In the genomic region with DNA sequence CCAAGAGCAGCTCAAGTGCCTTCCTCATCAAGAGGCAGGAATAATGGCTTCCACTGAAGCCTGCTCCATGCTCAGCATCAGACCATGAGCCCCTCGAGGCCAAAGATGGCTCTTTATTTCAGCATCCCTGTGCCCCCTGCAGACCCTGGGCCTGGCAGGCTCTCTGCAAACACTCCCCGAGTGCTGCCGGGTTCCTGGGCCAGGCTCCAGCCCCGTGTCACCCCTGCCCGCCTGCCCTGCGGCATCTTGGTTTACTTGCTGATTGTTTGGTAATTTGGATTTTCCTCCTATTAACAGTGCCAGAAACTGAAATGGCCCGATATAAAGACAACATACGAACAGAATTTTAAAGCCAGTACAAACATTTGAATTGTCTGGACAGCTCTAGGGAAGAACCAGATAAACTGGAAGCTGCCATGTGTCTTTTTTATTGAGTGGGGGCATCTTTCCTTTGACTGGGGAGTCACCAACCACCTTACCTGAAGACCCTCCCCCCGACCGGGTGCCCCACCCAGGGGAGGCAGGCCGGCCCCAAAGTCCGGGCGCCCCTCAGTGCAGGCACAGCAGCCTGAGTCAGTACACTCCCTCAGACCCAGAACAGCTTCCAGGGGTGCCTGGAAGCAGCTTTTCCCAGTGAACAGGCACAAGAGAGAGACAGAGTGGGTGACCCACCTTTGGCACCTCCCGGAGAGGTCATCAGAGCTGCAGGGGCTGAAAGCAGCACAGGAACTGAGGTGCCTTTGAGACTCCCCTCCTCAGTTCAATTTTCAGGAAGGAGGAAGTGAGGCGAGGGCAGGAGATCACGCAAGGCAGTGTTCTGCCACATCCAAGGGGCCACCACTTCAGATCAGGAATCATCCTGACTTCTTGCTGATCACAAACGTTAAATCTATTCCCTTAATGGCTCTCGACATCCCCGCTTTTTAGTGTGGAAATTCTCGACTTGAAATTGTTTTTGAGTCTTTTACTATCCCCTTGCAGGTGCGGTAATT, we compare ENCODE assay signal across 12 cellular contexts. TPM values are rescaled to one million over a fixed set of nuclear protein-coding genes. Genes with fewer than 3 reads are reported as not detected.
A peak's percentile ranks its signal among the peaks of the same experiment; 100 is the strongest.
DNase-seq lines count a peak whose midpoint lies in the region; ATAC-seq and TF ChIP-seq lines count a peak whose summit lies in the region.
"Had no signal": no experiment of that assay in that cellular context is flagged by ENCODE, and none has a peak within 500 bp of the region (broad histone marks: within the 10 kb centered on the region; RNA-seq: fewer than 3 reads in every experiment).

No MANE protein-coding gene starts in this region.

- no peaks in the 10 kb centered on the region for H3K36me3 ChIP-seq in right lobe of liver

- no peaks in the 10 kb centered on the region for H3K9me3 Mint-ChIP-seq in stimulated activated naive CD8-positive, alpha-beta T cell treated with anti-CD3 and anti-CD28 coated beads, Interleukin-15, Interleukin-2, amounts not matched to agents 100 ng/mL and 50 ng/mL, for 24 hours
- no peaks in the 10 kb centered on the region for H3K9me3 Mint-ChIP-seq in T-cell
- H3K9me3 Mint-ChIP-seq in immature natural killer cell: no peaks in the 10 kb centered on the region
- H3K9me3 Mint-ChIP-seq: IgD-negative memory B cell; T-helper 2 cell treated with Interferon-gamma antibody and Interleukin-4, amounts not matched to agents 5 μg/mL and 100 μg/mL, for 36 hours had no signal

- H3K4me3 ChIP-seq in right lobe of liver: no peak overlapping the region

- no peak overlapping the region for H3K27ac ChIP-seq in right lobe of liver

- POLR2A ChIA-PET in T-cell (lab: Charles Lee): no interaction called here

- TF ChIP-seq CTCF in right lobe of liver (IDR thresholded peaks at IDR 0.05): no peak

- CTCF ChIA-PET in T-cell (lab: Charles Lee): no interaction called here

- ATAC-seq in stimulated activated naive CD8-positive, alpha-beta T cell treated with anti-CD3 and anti-CD28 coated beads, Interleukin-15, Interleukin-2, amounts not matched to agents 100 U/mL and 50 U/mL, for 24 hours: no peak
- ATAC-seq in T-cell (replicated peaks in 1 of 4): no peak
- no peak for ATAC-seq in GM18873 (IDR thresholded peaks at IDR 0.05; ENCODE audit: low FRiP score, unreplicated experiment)
- ATAC-seq in GM21367 (IDR thresholded peaks at IDR 0.05; ENCODE audit: unreplicated experiment): no peak
- no peak for ATAC-seq in right lobe of liver

- no peaks in the 10 kb centered on the region for H3K27me3 ChIP-seq in right lobe of liver

- peaks cover 0 to 21% (median 7%) of the 10 kb centered on the region in 4 donors for H3K4me1 ChIP-seq in right lobe of liver

- DNase-seq in stimulated activated naive CD8-positive, alpha-beta T cell treated with anti-CD3 and anti-CD28 coated beads, Interleukin-15, Interleukin-2, amounts not matched to agents 100 U/mL and 50 U/mL, for 24 hours: no peak
- no peak for DNase-seq in T-cell
- DNase-seq in immature natural killer cell: no peak
- DNase-seq in right lobe of liver: no peak
- no peak for DNase-seq in stimulated activated CD4-positive, alpha-beta T cell treated with anti-CD3 and anti-CD28 coated beads, Interleukin-2, amount 100 ng/mL, for 48 hours
- DNase-seq: activated CD8-positive, alpha-beta memory T cell treated with anti-CD3 and anti-CD28 coated beads for 24 hours; OCI-M1 had no signal

- 72% methylated on average over 8 of the region's 21 CpGs for WGBS in right lobe of liver (ENCODE audit: insufficient coverage, low coverage, low lambda C conversion rate, missing lambda C conversion rate)

- H3K27me3 Mint-ChIP-seq in stimulated activated naive CD8-positive, alpha-beta T cell treated with anti-CD3 and anti-CD28 coated beads, Interleukin-15, Interleukin-2, amounts not matched to agents 100 ng/mL and 50 ng/mL, for 24 hours: no peaks in the 10 kb centered on the region
- no peaks in the 10 kb centered on the region for H3K27me3 Mint-ChIP-seq in T-cell
- H3K27me3 Mint-ChIP-seq in immature natural killer cell (ENCODE audit: low read depth in 3 of 3): peaks cover 0 to 9% (median under 1%) of the 10 kb centered on the region in 3 donors
- H3K27me3 Mint-ChIP-seq: IgD-negative memory B cell had no signal

- H3K4me3 Mint-ChIP-seq in stimulated activated naive CD8-positive, alpha-beta T cell treated with anti-CD3 and anti-CD28 coated beads, Interleukin-15, Interleukin-2, amounts not matched to agents 100 ng/mL and 50 ng/mL, for 24 hours: no peak overlapping the region
- no peak overlapping the region for H3K4me3 Mint-ChIP-seq in T-cell
- H3K4me3 Mint-ChIP-seq in immature natural killer cell: peak overlapping the region in 1 of 5 donors; percentile 38
- H3K4me3 Mint-ChIP-seq: T-helper 2 cell treated with Interferon-gamma antibody and Interleukin-4, amounts not matched to agents 5 μg/mL and 100 μg/mL, for 36 hours had no signal

- no peaks in the 10 kb centered on the region for H3K36me3 Mint-ChIP-seq in stimulated activated naive CD8-positive, alpha-beta T cell treated with anti-CD3 and anti-CD28 coated beads, Interleukin-15, Interleukin-2, amounts not matched to agents 100 ng/mL and 50 ng/mL, for 24 hours (ENCODE audit: low read depth)
- H3K36me3 Mint-ChIP-seq in T-cell: peaks cover 7% of the 10 kb centered on the region
- H3K36me3 Mint-ChIP-seq in immature natural killer cell: no peaks in the 10 kb centered on the region

- peak overlapping the region; percentile 41 for H3K27ac Mint-ChIP-seq in stimulated activated naive CD8-positive, alpha-beta T cell treated with anti-CD3 and anti-CD28 coated beads, Interleukin-15, Interleukin-2, amounts not matched to agents 100 ng/mL and 50 ng/mL, for 24 hours
- H3K27ac Mint-ChIP-seq in T-cell: peak overlapping the region; percentile 43 to 72
- H3K27ac Mint-ChIP-seq in immature natural killer cell: peak overlapping the region; percentile 36 to 92 (median 77)
- H3K27ac Mint-ChIP-seq: T-helper 2 cell treated with Interferon-gamma antibody and Interleukin-4, amounts not matched to agents 5 μg/mL and 100 μg/mL, for 36 hours had no signal

- peaks cover 70% of the 10 kb centered on the region for H3K4me1 Mint-ChIP-seq in stimulated activated naive CD8-positive, alpha-beta T cell treated with anti-CD3 and anti-CD28 coated beads, Interleukin-15, Interleukin-2, amounts not matched to agents 100 ng/mL and 50 ng/mL, for 24 hours (ENCODE audit: low read depth)
- H3K4me1 Mint-ChIP-seq in T-cell: peaks cover 35 to 61% (median 52%) of the 10 kb centered on the region in 3 donors
- peaks cover 80 to 82% of the 10 kb centered on the region in 2 donors for H3K4me1 Mint-ChIP-seq in immature natural killer cell

- intact Hi-C loops in right lobe of liver (cut with DNase I): no loop called here

- TF ChIP-seq POLR2A in right lobe of liver (IDR thresholded peaks at IDR 0.05): no peak

- H3K9me3 ChIP-seq in right lobe of liver: no peaks in the 10 kb centered on the region

RNA-seq across cellular contexts. Expression of gene ITPK1, which starts 30.6 kb away (rescaled TPM):
- total RNA-seq in T-cell: 10 to 100 TPM; 28.0 to 43.0 (median 39.5) TPM
- polyA plus RNA-seq in immature natural killer cell: 10 to 100 TPM; 19.5 to 53.0 (median 21.7) TPM
- total RNA-seq in right lobe of liver: 10 to 100 TPM; 28.4 to 61.0 (median 40.0) TPM
